In the genomic region with DNA sequence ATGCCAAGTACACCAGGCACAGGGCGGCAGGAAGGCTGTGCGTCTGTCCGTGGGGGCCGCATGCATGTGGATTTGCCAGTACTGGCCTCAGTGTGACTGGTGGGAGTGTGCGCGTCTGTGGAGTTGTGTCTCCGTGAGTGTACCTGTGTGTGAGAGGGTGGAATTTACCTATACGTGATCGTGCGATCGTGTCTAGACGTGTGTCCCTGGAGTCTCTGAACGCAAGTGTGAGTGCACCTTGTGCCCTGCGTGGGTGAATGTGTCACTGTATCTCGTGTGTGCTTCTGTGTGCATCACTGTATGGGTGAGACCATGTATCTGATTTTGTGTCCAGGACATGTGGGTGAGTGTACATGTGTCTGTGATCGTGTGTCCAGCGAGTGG, we compare ENCODE assay signal across 13 cellular contexts. TPM values are rescaled to one million over a fixed set of nuclear protein-coding genes. Genes with fewer than 3 reads are reported as not detected.
DNase-seq lines count a peak whose midpoint lies in the region; ATAC-seq, FAIRE-seq and TF ChIP-seq lines count a peak whose summit lies in the region.
"Had no signal": no experiment of that assay in that cellular context is flagged by ENCODE, and none has a peak within 500 bp of the region (broad histone marks: within the 10 kb centered on the region; RNA-seq: fewer than 3 reads in every experiment).

No MANE protein-coding gene starts in this region.

- peaks cover 5% of the 10 kb centered on the region for H4K20me1 ChIP-seq in astrocyte (ENCODE audit: insufficient read depth, low read length)

- no peaks in the 10 kb centered on the region for H3K36me3 ChIP-seq in heart right ventricle
- no peaks in the 10 kb centered on the region for H3K36me3 ChIP-seq in astrocyte (ENCODE audit: insufficient read depth, low read length)
- H3K36me3 ChIP-seq in lower lobe of right lung, result no peaks in the 10 kb centered on the region
- no peaks in the 10 kb centered on the region for H3K36me3 ChIP-seq in thoracic aorta
- H3K36me3 ChIP-seq: BLaER1, neutrophil had no signal

- H3K9me3 ChIP-seq in heart right ventricle, result no peaks in the 10 kb centered on the region
- no peaks in the 10 kb centered on the region for H3K9me3 ChIP-seq in right cardiac atrium (ENCODE audit: control insufficient read depth, low read length)
- H3K9me3 ChIP-seq in astrocyte (ENCODE audit: insufficient read depth, low read depth, low read length), result peaks cover 5% of the 10 kb centered on the region
- no peaks in the 10 kb centered on the region for H3K9me3 ChIP-seq in lower lobe of right lung
- H3K9me3 ChIP-seq in thoracic aorta, result no peaks in the 10 kb centered on the region
- H3K9me3 ChIP-seq: neutrophil had no signal

- H3K27ac Mint-ChIP-seq in astrocyte (ENCODE audit: unreplicated experiment), result no peak overlapping the region

- no peak overlapping the region for H3K4me3 Mint-ChIP-seq in astrocyte (ENCODE audit: unreplicated experiment)

- peak overlapping the region in 6 of 10 donors; percentile 12 to 50 (median 46) for H3K4me3 ChIP-seq in heart right ventricle
- no peak overlapping the region for H3K4me3 ChIP-seq in right cardiac atrium (ENCODE audit: low read length)
- no peak overlapping the region for H3K4me3 ChIP-seq in astrocyte (ENCODE audit: insufficient read depth, low read depth, low read length)
- peak overlapping the region; percentile 41 for H3K4me3 ChIP-seq in lower lobe of right lung
- H3K4me3 ChIP-seq in thoracic aorta, result peak overlapping the region; percentile 69
- H3K4me3 ChIP-seq: BLaER1 had no signal

- peaks cover 9% of the 10 kb centered on the region for H3K9me3 Mint-ChIP-seq in astrocyte (ENCODE audit: unreplicated experiment)

- peaks cover 2% of the 10 kb centered on the region for H3K4me1 Mint-ChIP-seq in astrocyte (ENCODE audit: low read depth, unreplicated experiment)

- peaks cover 5% of the 10 kb centered on the region for H3K36me3 Mint-ChIP-seq in astrocyte (ENCODE audit: low read depth, unreplicated experiment)

- ATAC-seq in heart right ventricle (no peak), right cardiac atrium (no peak), lower lobe of right lung (no peak), thoracic aorta (ENCODE audit: insufficient number of reproducible peaks, low FRiP score, low read depth) (no peak)

- TF ChIP-seq CTCF in heart right ventricle (IDR thresholded peaks at IDR 0.05) (no peak), astrocyte (IDR thresholded peaks at IDR 0.05; ENCODE audit: insufficient read depth, low read depth, low read length) (no peak), lower lobe of right lung (IDR thresholded peaks at IDR 0.05) (no peak), thoracic aorta (IDR thresholded peaks at IDR 0.05) (no peak)

- H2AFZ ChIP-seq in astrocyte (ENCODE audit: low read depth, low read length), result no peak overlapping the region

- H3K79me2 ChIP-seq in astrocyte (ENCODE audit: insufficient read depth, low read length), result no peaks in the 10 kb centered on the region

- H3K4me1 ChIP-seq in heart right ventricle (peaks cover 17 to 66% (median 46%) of the 10 kb centered on the region in 9 donors), right cardiac atrium (ENCODE audit: control insufficient read depth, insufficient read depth, low read length) (peaks cover 4% of the 10 kb centered on the region), astrocyte (ENCODE audit: insufficient read depth, low read length) (peaks cover 3% of the 10 kb centered on the region), lower lobe of right lung (peaks cover 46% of the 10 kb centered on the region), thoracic aorta (ENCODE audit: control insufficient read depth in 1 of 2, low read depth in 2 of 2) (peaks cover 25 to 53% of the 10 kb centered on the region in 2 donors)
- H3K4me1 ChIP-seq: BLaER1 had no signal

- DNase-seq in heart right ventricle, result no peak
- DNase-seq in right cardiac atrium, result no peak
- DNase-seq in astrocyte (ENCODE audit: low read depth), result no peak
- DNase-seq in lower lobe of right lung, result no peak
- DNase-seq in thoracic aorta (ENCODE audit: low spot score), result no peak
- DNase-seq in DMS 273 (lab: John Stamatoyannopoulos, UW; ENCODE audit: unreplicated experiment), result no peak
- DNase-seq in activated gamma-delta T cell treated with Interleukin-2 at 50 U/mL for 16 hours, result no peak
- DNase-seq in stimulated activated CD4-positive, alpha-beta T cell treated with anti-CD3 and anti-CD28 coated beads, Interleukin-1b, Interleukin-23, amount 100 ng/mL, for 48 hours, result no peak
- DNase-seq: NCI-H1930, T1000 had no signal

- intact Hi-C loops in heart right ventricle (cut with DNase I) (no loop called here), right cardiac atrium (cut with DNase I) (no loop called here), lower lobe of right lung (cut with DNase I) (no loop called here)

- H3K27me3 ChIP-seq in heart right ventricle (peaks cover 73 to 100% (median 100%) of the 10 kb centered on the region in 7 donors), right cardiac atrium (ENCODE audit: control insufficient read depth, insufficient read depth) (no peaks in the 10 kb centered on the region), astrocyte (ENCODE audit: insufficient read depth, low read length) (peaks cover 91% of the 10 kb centered on the region), lower lobe of right lung (ENCODE audit: low read depth) (peaks cover 100% of the 10 kb centered on the region), thoracic aorta (replicated peaks; ENCODE audit: insufficient read depth) (peaks cover 31% of the 10 kb centered on the region)

- H3K4me2 ChIP-seq in astrocyte (ENCODE audit: low read length), result peak overlapping the region; percentile 68
- H3K4me2 ChIP-seq: BLaER1 had no signal

- no peak for FAIRE-seq in astrocyte (lab: Jason Lieb, UNC)
- FAIRE-seq: colon had no signal

- no peak overlapping the region for H3K27ac ChIP-seq in heart right ventricle
- H3K27ac ChIP-seq in right cardiac atrium (ENCODE audit: low read length), result no peak overlapping the region
- no peak overlapping the region for H3K27ac ChIP-seq in astrocyte (ENCODE audit: low read depth, low read length)
- no peak overlapping the region for H3K27ac ChIP-seq in lower lobe of right lung
- H3K27ac ChIP-seq in thoracic aorta, result no peak overlapping the region
- H3K27ac ChIP-seq: BLaER1, neutrophil had no signal

- 3 to 5% methylated on average over 17 of the region's 17 CpGs for WGBS in heart right ventricle, 2 donors
- 3% methylated on average over 17 of the region's 17 CpGs for WGBS in right cardiac atrium

- H3K9ac ChIP-seq in astrocyte (ENCODE audit: low read length), result no peak overlapping the region
- H3K9ac ChIP-seq: BLaER1 had no signal

- peaks cover 63% of the 10 kb centered on the region for H3K27me3 Mint-ChIP-seq in astrocyte (ENCODE audit: low read depth, unreplicated experiment)

RNA-seq across cellular contexts. Expression of a gene that starts 4.9 kb away (rescaled TPM):
- not detected for total RNA-seq in heart right ventricle
- polyA plus RNA-seq in heart right ventricle, result not detected
- not detected for total RNA-seq in right cardiac atrium
- not detected for polyA plus RNA-seq in right cardiac atrium
- 0.25 TPM in 1 of 2 replicates, not detected in the other for total RNA-seq in astrocyte
- not detected for total RNA-seq in lower lobe of right lung
- not detected for total RNA-seq in thoracic aorta

RNA-seq across cellular contexts. Expression of a gene that starts 44.6 kb away (rescaled TPM):
- total RNA-seq in heart right ventricle (10 to 100 TPM in 7 of 10 donors, 1 to 10 TPM in 3; 4.0 to 23.4 (median 15.3) TPM), right cardiac atrium (1 to 10 TPM; 4.2 to 9.5 (median 5.7) TPM), astrocyte (9.5 and 10.5 TPM in 2 replicates), lower lobe of right lung (12.8 TPM), thoracic aorta (1 to 10 TPM; 3.5 to 9.0 TPM)
- polyA plus RNA-seq in heart right ventricle (1 to 10 TPM; 2.0 to 3.3 TPM), right cardiac atrium (8.0 TPM)

Comparison
In these comparisons a context has a peak if more than half of its experiments do, and no peak if none do; other contexts are left out.
1. H3K4me3 ChIP-seq: peak in heart right ventricle (6 of 10), lower lobe of right lung (single experiment) and thoracic aorta (single experiment); none in right cardiac atrium (single experiment) and astrocyte (single experiment).